Comparison of ENCODE assay signal across 11 cellular contexts in genomic region chr16:75263291-75263962, GRCh38. TPM values are rescaled to one million over a fixed set of nuclear protein-coding genes. Genes with fewer than 3 reads are reported as not detected.
DNase-seq lines count a peak whose midpoint lies in the region; ATAC-seq and TF ChIP-seq lines count a peak whose summit lies in the region.
"Had no signal": no experiment of that assay in that cellular context is flagged by ENCODE, and none has a peak within 500 bp of the region (broad histone marks: within the 10 kb centered on the region; RNA-seq: fewer than 3 reads in every experiment).

No MANE protein-coding gene starts in this region.

- TF ChIP-seq EP300 in transverse colon (IDR thresholded peaks at IDR 0.05; ENCODE audit: low read depth), result no peak

- H3K36me3 Mint-ChIP-seq in endothelial cell (ENCODE audit: low read depth, unreplicated experiment), result peaks cover 19% of the 10 kb centered on the region
- H3K36me3 Mint-ChIP-seq in effector memory CD8-positive, alpha-beta T cell (ENCODE audit: insufficient read depth), result no peaks in the 10 kb centered on the region

- H3K4me3 ChIP-seq in RWPE2 (ENCODE audit: severe bottlenecking) (no peak overlapping the region), muscle layer of colon (ENCODE audit: low read depth in 1 of 2, low read length in 2 of 2) (peak overlapping the region in 1 of 2 donors; percentile 74), transverse colon (peak overlapping the region in 1 of 4 donors; percentile 84)

- in situ Hi-C loops in transverse colon (cut with MboI; ENCODE audit: low pct_ligation_motif_present in 1 of 4, low pct_unique_long_range_greater_than_20kb in 1 of 4, low sequenced_read_pairs in 3 of 4), result no loop called here

- peaks cover 24% of the 10 kb centered on the region for H3K27me3 Mint-ChIP-seq in endothelial cell (ENCODE audit: unreplicated experiment)
- peaks cover 43 to 66% of the 10 kb centered on the region in 2 donors for H3K27me3 Mint-ChIP-seq in effector memory CD8-positive, alpha-beta T cell

- peaks cover 50% of the 10 kb centered on the region for H3K4me1 Mint-ChIP-seq in endothelial cell (ENCODE audit: unreplicated experiment)
- H3K4me1 Mint-ChIP-seq in effector memory CD8-positive, alpha-beta T cell (ENCODE audit: low read depth in 2 of 2), result peaks cover 0 to 6% of the 10 kb centered on the region in 2 donors

- WGBS in transverse colon (ENCODE audit: low coverage in 1 of 2), 2 donors, result 79 to 81% methylated on average over 4 to 14 of the region's 14 CpGs

- peak overlapping the region; percentile 78 for H3K9ac ChIP-seq in muscle layer of colon (ENCODE audit: low read length)

- peak overlapping the region; percentile 52 for H3K27ac Mint-ChIP-seq in endothelial cell (ENCODE audit: unreplicated experiment)
- H3K27ac Mint-ChIP-seq in effector memory CD8-positive, alpha-beta T cell, result no peak overlapping the region

- no peaks in the 10 kb centered on the region for H3K9me3 Mint-ChIP-seq in endothelial cell (ENCODE audit: unreplicated experiment)
- H3K9me3 Mint-ChIP-seq in effector memory CD8-positive, alpha-beta T cell, result no peaks in the 10 kb centered on the region

- ATAC-seq in RWPE2 (ENCODE audit: low read depth), result no peak
- no peak for ATAC-seq in HG03108 (IDR thresholded peaks at IDR 0.05; ENCODE audit: unreplicated experiment)
- no peak for ATAC-seq in effector memory CD8-positive, alpha-beta T cell (replicated peaks)
- ATAC-seq: esophagus mucosa had no signal

- peak overlapping the region; percentile 93 for H3K4me3 Mint-ChIP-seq in endothelial cell (ENCODE audit: unreplicated experiment)
- H3K4me3 Mint-ChIP-seq in effector memory CD8-positive, alpha-beta T cell, result no peak overlapping the region

- DNase-seq in RWPE2 (ENCODE audit: low spot score) (no peak), endothelial cell (ENCODE audit: low spot score) (no peak), transverse colon (no peak)
- no peak for DNase-seq in stimulated activated CD4-positive, alpha-beta T cell treated with anti-CD3 and anti-CD28 coated beads, Interleukin-4, amount 100 ng/mL, for 1 hour
- DNase-seq in effector memory CD8-positive, alpha-beta T cell, result no peak
- DNase-seq: NCI-H187, SW 1271 had no signal

- peak overlapping the region; percentile 80 for H3K27ac ChIP-seq in RWPE2 (ENCODE audit: poor library complexity, severe bottlenecking)
- peak overlapping the region; percentile 92 for H3K27ac ChIP-seq in muscle layer of colon (ENCODE audit: low read depth, low read length)
- peak overlapping the region; percentile 85 to 93 (median 90) for H3K27ac ChIP-seq in transverse colon
- H3K27ac ChIP-seq: HL-60 had no signal

- no peak for TF ChIP-seq CTCF in RWPE2 (IDR thresholded peaks at IDR 0.05; ENCODE audit: poor library complexity, severe bottlenecking)
- TF ChIP-seq CTCF in endothelial cell (IDR thresholded peaks at IDR 0.05; ENCODE audit: unreplicated experiment), result no peak
- TF ChIP-seq CTCF in transverse colon (IDR thresholded peaks at IDR 0.05), result no peak

- no peak for TF ChIP-seq POLR2A in transverse colon (IDR thresholded peaks at IDR 0.05)

- H3K36me3 ChIP-seq in RWPE2 (ENCODE audit: low read depth) (peaks cover 43% of the 10 kb centered on the region), muscle layer of colon (ENCODE audit: insufficient read depth, low read length) (no peaks in the 10 kb centered on the region), transverse colon (no peaks in the 10 kb centered on the region)

- H3K27me3 ChIP-seq in RWPE2 (ENCODE audit: insufficient read depth, poor library complexity, severe bottlenecking) (no peaks in the 10 kb centered on the region), muscle layer of colon (ENCODE audit: control insufficient read depth in 1 of 2, insufficient read depth in 2 of 2, low read length in 2 of 2) (no peaks in the 10 kb centered on the region), transverse colon (no peaks in the 10 kb centered on the region)

- H3K4me1 ChIP-seq in RWPE2 (ENCODE audit: insufficient read depth, poor library complexity, severe bottlenecking) (peaks cover 27% of the 10 kb centered on the region), muscle layer of colon (ENCODE audit: insufficient read depth, low read length) (peaks cover 51% of the 10 kb centered on the region), transverse colon (peaks cover 51 to 72% (median 59%) of the 10 kb centered on the region in 4 donors)

- intact Hi-C loops in transverse colon (cut with DNase I; ENCODE audit: low total_unique reads), result loop anchor here (1.0 kb wide), 1 partner anchor 33 kb away; no protein-coding TSS in a partner anchor

- H3K9me3 ChIP-seq in RWPE2 (ENCODE audit: severe bottlenecking) (no peaks in the 10 kb centered on the region), muscle layer of colon (ENCODE audit: low read length) (no peaks in the 10 kb centered on the region), transverse colon (no peaks in the 10 kb centered on the region)

RNA-seq across cellular contexts. Expression of gene BCAR1, which starts 12.0 kb away (rescaled TPM):
- total RNA-seq in endothelial cell (ENCODE audit: unreplicated experiment) (182 TPM), transverse colon (100 to 1,000 TPM; 125 to 201 (median 154) TPM)

RNA-seq across cellular contexts. Expression of gene CTRB1, which starts 44.6 kb away (rescaled TPM):
- not detected for total RNA-seq in endothelial cell (ENCODE audit: unreplicated experiment)
- total RNA-seq in transverse colon, result not detected

RNA-seq across cellular contexts. Expression of gene CTRB2, which starts 56.5 kb away (rescaled TPM):
- not detected for total RNA-seq in endothelial cell (ENCODE audit: unreplicated experiment)
- total RNA-seq in transverse colon, result not detected
- total RNA-seq: esophagus mucosa had no signal
